Comparison of ENCODE assay signal across 8 cellular contexts in genomic region chr2:24075915-24076848, GRCh38.
DNase-seq lines count a peak whose midpoint lies in the region; ATAC-seq lines count a peak whose summit lies in the region.

SF3B6 (minus strand) TSS chr2:24076326; CDS start chr2:24076229, 97 bp downstream.

- peak; percentile 93 for ATAC-seq in GM19372 (IDR thresholded peaks at IDR 0.05; ENCODE audit: low read depth, unreplicated experiment)
- ATAC-seq in HG03558 (IDR thresholded peaks at IDR 0.05; ENCODE audit: extremely low read depth, unreplicated experiment): peak; percentile 82

- peak; percentile 55 to 99 (median 92) for DNase-seq in C1 segment of cervical spinal cord (lab: John Stamatoyannopoulos, UW)
- peak; percentile 99 for DNase-seq in NCI-H748 treated with DMSO at 0.1 percent for 48 hours (lab: John Stamatoyannopoulos, UW)
- DNase-seq in activated CD4-positive, alpha-beta T cell treated with anti-CD3 and anti-CD28 coated beads, Interleukin-2, amount 50 U/mL, for 24 hours (ENCODE audit: low read depth in 1 of 2, low spot score in 1 of 2): peak; percentile 98 to 99
- peak; percentile 97 for DNase-seq in dedifferentiated amniotic fluid mesenchymal stem cell (ENCODE audit: extremely low spot score)
- DNase-seq in left kidney (ENCODE audit: low read depth, low spot score): peak; percentile 100
- peak; percentile 100 for DNase-seq in stimulated activated CD4-positive, alpha-beta T cell treated with anti-CD3 and anti-CD28 coated beads, Interleukin-2, amount 100 ng/mL, for 24 hours

Comparison
In these comparisons a context has a peak if more than half of its experiments do, and no peak if none do; other contexts are left out.
1. Peak in every context shown above with its lines: DNase-seq and ATAC-seq.